ENCODE assay signal across 8 cellular contexts in genomic region chr2:227884511-227884947, GRCh38. TPM values are rescaled to one million over a fixed set of nuclear protein-coding genes. Genes with fewer than 3 reads are reported as not detected.
DNase-seq lines count a peak whose midpoint lies in the region; ATAC-seq, FAIRE-seq and TF ChIP-seq lines count a peak whose summit lies in the region.

No MANE protein-coding gene starts in this region.

- H4K20me1 ChIP-seq in HCT116 (ENCODE audit: insufficient read depth) = no peaks in the 10 kb centered on the region
- H4K20me1 ChIP-seq in Loucy (ENCODE audit: insufficient read depth, low read length, poor library complexity, severe bottlenecking) = no peaks in the 10 kb centered on the region
- H4K20me1 ChIP-seq in HepG2 (ENCODE audit: insufficient read depth, low read length) = no peaks in the 10 kb centered on the region

- TF ChIP-seq CTCF in HCT116 (IDR thresholded peaks at IDR 0.05 in 2 of 3, conservative IDR thresholded peaks at IDR 0.05 in 1 of 3; ENCODE audit: borderline replicate concordance in 1 of 3, insufficient read depth in 1 of 3, low read depth in 2 of 3, low read length in 2 of 3) (peak; percentile 92 to 97 (median 95)), Loucy (conservative IDR thresholded peaks at IDR 0.05; ENCODE audit: low read length) (peak; percentile 96), breast epithelium (IDR thresholded peaks at IDR 0.05) (peak in 2 of 3 donors; percentile 28 to 35), HepG2 (CRISPR knock-in tag; IDR thresholded peaks at IDR 0.05) (peak; percentile 99)

- H3K9me2 ChIP-seq in HCT116 (ENCODE audit: insufficient read depth) = no peaks in the 10 kb centered on the region
- no peaks in the 10 kb centered on the region for H3K9me2 ChIP-seq in Loucy (replicated peaks; ENCODE audit: low read depth, low read length)

- peak; percentile 14 for DNase-seq in NCI-H2227 (lab: John Stamatoyannopoulos, UW; ENCODE audit: unreplicated experiment)
- DNase-seq in NCI-H2227 treated with DMSO at 0.1 percent for 48 hours (lab: John Stamatoyannopoulos, UW) = no peak
- peak; percentile 73 for DNase-seq in HCT116 (ENCODE audit: low read depth, low spot score)
- DNase-seq in T-helper 9 cell = peak; percentile 49
- DNase-seq in breast epithelium (ENCODE audit: low spot score in 2 of 2) = peak in 1 of 2 donors; percentile 62
- peak; percentile 75 for DNase-seq in HepG2 (ENCODE audit: low spot score)
- peak; percentile 44 for DNase-seq in stimulated activated naive CD4-positive, alpha-beta T cell treated with Interleukin-2 at 50 U/mL for 16 hours (lab: John Stamatoyannopoulos, UW)

- intact Hi-C loops in HCT116 (cut with micrococcal nuclease) = loop anchor here (1.0 to 10.0 kb wide), 6 partner anchors 66 to 478 kb away; partner anchors contain the start of gene SCYGR8
- intact Hi-C loops in breast epithelium (cut with DNase I; ENCODE audit: low total_unique reads) = no loop called here
- intact Hi-C loops in HepG2 (cut with micrococcal nuclease; ENCODE audit: unreplicated experiment) = loop anchor here (1.0 kb wide), 4 partner anchors 66 to 755 kb away; no protein-coding TSS in a partner anchor

- in situ Hi-C loops in HepG2 (cut with HindIII; ENCODE audit: extremely low pct_ligation_motif_present, low pct_unique_long_range_greater_than_20kb) = loop anchor here (10.0 kb wide), 1 partner anchor 230 kb away; no protein-coding TSS in a partner anchor

- peak; percentile 87 for FAIRE-seq in HepG2 (lab: Jason Lieb, UNC)

- POLR2A ChIA-PET in HCT116 (lab: Charles Lee) (no interaction called here), HepG2 (lab: Yijun Ruan, JAX) (no interaction called here)

- TF ChIP-seq POLR2A in HCT116 (IDR thresholded peaks at IDR 0.05; ENCODE audit: borderline replicate concordance, extremely low read depth, insufficient read depth, insufficient read length) (no peak), breast epithelium (IDR thresholded peaks at IDR 0.05) (no peak), HepG2 (IDR thresholded peaks at IDR 0.05; ENCODE audit: insufficient read depth in 1 of 2, low read depth in 2 of 2, low read length in 2 of 2) (no peak)

- BruUV-seq in HCT116 (replicated peaks; lab: Mats Ljungman, UMichigan) = no TSS peak
- BruUV-seq in HepG2 (replicated peaks; lab: Mats Ljungman, UMichigan) = no TSS peak

- H3F3A ChIP-seq in Loucy (ENCODE audit: low read depth) = no peaks in the 10 kb centered on the region

- 0% methylated on average over 4 of the region's 6 CpGs for WGBS in HepG2 (ENCODE audit: low lambda C conversion rate)

- H3K79me2 ChIP-seq in HCT116 (ENCODE audit: insufficient read depth, low read length) (no peaks in the 10 kb centered on the region), Loucy (ENCODE audit: insufficient read depth, low read length) (no peaks in the 10 kb centered on the region), HepG2 (ENCODE audit: insufficient read depth, low read length) (no peaks in the 10 kb centered on the region)

- H3K9ac ChIP-seq in HCT116 (ENCODE audit: low read length) (no peak overlapping the region), Loucy (ENCODE audit: low read depth, low read length, poor library complexity, severe bottlenecking) (no peak overlapping the region), HepG2 (ENCODE audit: insufficient read depth, low read depth, low read length) (no peak overlapping the region)

- peak overlapping the region; percentile 89 for H2AFZ ChIP-seq in HCT116 (ENCODE audit: low read depth, low read length, poor library complexity, severe bottlenecking)
- 0 out of 2 replicates have a peak overlapping the region, but pooled peaks have one; percentile 41 for H2AFZ ChIP-seq in Loucy (ENCODE audit: low read length)
- no peak overlapping the region for H2AFZ ChIP-seq in HepG2 (ENCODE audit: low read length)

- H3K4me1 ChIP-seq in HCT116 (ENCODE audit: control insufficient read depth in 1 of 2, insufficient read depth in 2 of 2, low read length in 2 of 2) (peaks cover 3 to 15% of the 10 kb centered on the region in 2 experiments; a peak in 2 of 4 replicates), Loucy (ENCODE audit: insufficient read depth, low read length, poor library complexity, severe bottlenecking) (no peaks in the 10 kb centered on the region), breast epithelium (no peaks in the 10 kb centered on the region), HepG2 (ENCODE audit: insufficient read depth, low read length) (peaks cover 20% of the 10 kb centered on the region; the same call in 1 of the 2 replicates)

- peak; percentile 78 for TF ChIP-seq RAD21 in HCT116 (IDR thresholded peaks at IDR 0.05; ENCODE audit: low read depth)
- peak; percentile 80 for TF ChIP-seq RAD21 in HepG2 (CRISPR knock-in tag; IDR thresholded peaks at IDR 0.05)

- H3K4me3 ChIP-seq in HCT116 (replicated peaks in 1 of 2; ENCODE audit: low read depth in 1 of 2, low read length in 2 of 2) = no peak overlapping the region
- no peak overlapping the region for H3K4me3 ChIP-seq in Loucy (ENCODE audit: low read length, poor library complexity, severe bottlenecking)
- no peak overlapping the region for H3K4me3 ChIP-seq in breast epithelium
- no peak overlapping the region; a peak in 1 of 6 replicates for H3K4me3 ChIP-seq in HepG2 (replicated peaks in 1 of 3; ENCODE audit: insufficient read depth in 1 of 3, low read depth in 2 of 3, low read length in 3 of 3)

- peak overlapping the region; percentile 29 for H3K4me2 ChIP-seq in HCT116 (ENCODE audit: low read length)
- no peak overlapping the region for H3K4me2 ChIP-seq in Loucy (ENCODE audit: low read depth, low read length, poor library complexity, severe bottlenecking)
- peak overlapping the region; percentile 62 for H3K4me2 ChIP-seq in HepG2 (ENCODE audit: low read depth, low read length)

- ATAC-seq in HCT116 = peak; percentile 98
- ATAC-seq in HepG2 = peak; percentile 100

- no peaks in the 10 kb centered on the region for H3K9me3 ChIP-seq in HCT116 (ENCODE audit: control insufficient read depth in 1 of 2, insufficient read depth in 1 of 2, low read depth in 1 of 2, low read length in 2 of 2)
- no peaks in the 10 kb centered on the region for H3K9me3 ChIP-seq in Loucy (ENCODE audit: insufficient read depth, low read depth, low read length)
- H3K9me3 ChIP-seq in breast epithelium = no peaks in the 10 kb centered on the region
- H3K9me3 ChIP-seq in HepG2 (ENCODE audit: low read length) = no peaks in the 10 kb centered on the region

- RAD21 ChIA-PET in HCT116 (lab: Charles Lee; ENCODE audit: low non-redundant PET in 1 of 2, low total read pairs in 2 of 2, uncharacterized antibody in 2 of 2, unreplicated experiment in 2 of 2) = no interaction called here

- CTCF ChIA-PET in HCT116 (lab: Charles Lee) = no interaction called here
- CTCF ChIA-PET in HepG2 (lab: Yijun Ruan, JAX; ENCODE audit: low intra/inter-chr PET ratio, low total read pairs) = interaction anchor here (0.6 to 2.7 kb wide), 8 partner anchors 21 to 754 kb away, joined by 3 to 16 read pairs (median 8); partner anchors contain the start of gene CCL20

- TF ChIP-seq EP300 in HepG2 (IDR thresholded peaks at IDR 0.05; ENCODE audit: low read depth in 2 of 2, low read length in 2 of 2) (no peak), HepG2 (CRISPR knock-in tag; IDR thresholded peaks at IDR 0.05; ENCODE audit: borderline replicate concordance) (no peak)

- H3K27ac ChIP-seq in HCT116 (ENCODE audit: low read depth, low read length) (no peak overlapping the region; the same call in 1 of the 2 replicates), breast epithelium (no peak overlapping the region), HepG2 (ENCODE audit: extremely low read length, insufficient read depth, low read length) (no peak overlapping the region)

- H3K36me3 ChIP-seq in HCT116 (ENCODE audit: control insufficient read depth in 1 of 2, insufficient read depth in 2 of 2, low read length in 2 of 2) (no peaks in the 10 kb centered on the region), Loucy (ENCODE audit: insufficient read depth, low read length) (no peaks in the 10 kb centered on the region), breast epithelium (no peaks in the 10 kb centered on the region), HepG2 (replicated peaks in 1 of 2; ENCODE audit: control insufficient read depth in 1 of 2, insufficient read depth in 2 of 2, low read length in 2 of 2) (no peaks in the 10 kb centered on the region)

- no peaks in the 10 kb centered on the region for H3K27me3 ChIP-seq in HCT116 (ENCODE audit: insufficient read depth, low read length)
- no peaks in the 10 kb centered on the region for H3K27me3 ChIP-seq in Loucy (ENCODE audit: insufficient read depth, low read length, poor library complexity, severe bottlenecking)
- no peaks in the 10 kb centered on the region for H3K27me3 ChIP-seq in breast epithelium
- no peaks in the 10 kb centered on the region; a peak in 1 of 5 replicates for H3K27me3 ChIP-seq in HepG2 (ENCODE audit: control insufficient read depth in 1 of 2, insufficient read depth in 2 of 2, low read length in 2 of 2)

TF ChIP-seq in HCT116, 20 proteins besides CTCF, POLR2A, EP300 and RAD21 (continues in another document):
- TF ChIP-seq CBX3 (IDR thresholded peaks at IDR 0.05; ENCODE audit: low read depth) = peak; percentile 93

TF ChIP-seq in HepG2, 621 proteins besides CTCF, POLR2A, EP300 and RAD21 (continues in another document):
- TF ChIP-seq MZF1 (CRISPR knock-in tag; IDR thresholded peaks at IDR 0.05; ENCODE audit: borderline replicate concordance) = no peak

RNA-seq across cellular contexts. Expression of gene DAW1, which starts 13.1 kb away (rescaled TPM):
- total RNA-seq in HCT116 (2021; ENCODE audit: unreplicated experiment) (0.20 TPM), breast epithelium (not detected), HepG2 (2016; rRNA removed; fragmentation: Illumina TruSeq; extraction: Trizol) (not detected in 2 replicates)
- polyA plus RNA-seq in HCT116 (2012) = 0.15 and 0.26 TPM in 2 replicates
- total RNA-seq in HepG2 (2016; cell fraction: cytosol; rRNA removed; fragmentation: Illumina TruSeq; extraction: Trizol; ENCODE audit: low read depth) = not detected in 2 replicates
- not detected in 2 replicates for total RNA-seq in HepG2 (2016; cell fraction: insoluble cytoplasmic fraction; rRNA removed; fragmentation: Illumina TruSeq; extraction: Trizol)
- not detected in 2 replicates for total RNA-seq in HepG2 (2016; cell fraction: membrane; rRNA removed; fragmentation: Illumina TruSeq; extraction: Trizol)
- not detected in 2 replicates for total RNA-seq in HepG2 (2016; cell fraction: nucleus; rRNA removed; fragmentation: Illumina TruSeq; extraction: Trizol)
- not detected in 2 replicates for polyA plus RNA-seq in HepG2 (2011; rRNA removed)
- polyA plus RNA-seq in HepG2 (2011; cell fraction: cytosol; rRNA removed) = not detected in 2 replicates
- polyA plus RNA-seq in HepG2 (2011; cell fraction: nucleus; rRNA removed) = 0.07 TPM in 1 of 2 replicates, not detected in the other
- not detected in 2 replicates for polyA plus RNA-seq in HepG2 (2012)
- polyA plus RNA-seq in HepG2 (2016; cell fraction: cytosol; fragmentation: Illumina TruSeq; extraction: Trizol; ENCODE audit: low read depth) = not detected in 2 replicates
- polyA plus RNA-seq in HepG2 (2016; cell fraction: insoluble cytoplasmic fraction; fragmentation: Illumina TruSeq; extraction: Trizol; ENCODE audit: low read depth) = not detected in 2 replicates
- not detected in 2 replicates for polyA plus RNA-seq in HepG2 (2016; cell fraction: membrane; fragmentation: Illumina TruSeq; extraction: Trizol; ENCODE audit: low read depth)
- not detected in 2 replicates for polyA plus RNA-seq in HepG2 (2016; cell fraction: nucleus; fragmentation: Illumina TruSeq; extraction: Trizol; ENCODE audit: insufficient read depth, low read depth)
- 0.19 TPM in 1 of 2 replicates, not detected in the other for polyA minus RNA-seq in HepG2 (2011; rRNA and poly(A)+ RNA removed; ENCODE audit: low replicate concordance)
- not detected in 2 replicates for polyA minus RNA-seq in HepG2 (2011; cell fraction: cytosol; rRNA and poly(A)+ RNA removed)
- not detected in 2 replicates for polyA minus RNA-seq in HepG2 (2011; cell fraction: nucleus; rRNA and poly(A)+ RNA removed)

Comparison
In these comparisons a context has a peak if more than half of its experiments do, and no peak if none do; other contexts are left out.
1. CTCF ChIP-seq: peak in every context shown above with its lines; median percentile 99 in HepG2; 96 in Loucy; 95 in HCT116; 32 in breast epithelium.